Comparison of ENCODE assay signal across 1 cellular context in the genomic region with DNA sequence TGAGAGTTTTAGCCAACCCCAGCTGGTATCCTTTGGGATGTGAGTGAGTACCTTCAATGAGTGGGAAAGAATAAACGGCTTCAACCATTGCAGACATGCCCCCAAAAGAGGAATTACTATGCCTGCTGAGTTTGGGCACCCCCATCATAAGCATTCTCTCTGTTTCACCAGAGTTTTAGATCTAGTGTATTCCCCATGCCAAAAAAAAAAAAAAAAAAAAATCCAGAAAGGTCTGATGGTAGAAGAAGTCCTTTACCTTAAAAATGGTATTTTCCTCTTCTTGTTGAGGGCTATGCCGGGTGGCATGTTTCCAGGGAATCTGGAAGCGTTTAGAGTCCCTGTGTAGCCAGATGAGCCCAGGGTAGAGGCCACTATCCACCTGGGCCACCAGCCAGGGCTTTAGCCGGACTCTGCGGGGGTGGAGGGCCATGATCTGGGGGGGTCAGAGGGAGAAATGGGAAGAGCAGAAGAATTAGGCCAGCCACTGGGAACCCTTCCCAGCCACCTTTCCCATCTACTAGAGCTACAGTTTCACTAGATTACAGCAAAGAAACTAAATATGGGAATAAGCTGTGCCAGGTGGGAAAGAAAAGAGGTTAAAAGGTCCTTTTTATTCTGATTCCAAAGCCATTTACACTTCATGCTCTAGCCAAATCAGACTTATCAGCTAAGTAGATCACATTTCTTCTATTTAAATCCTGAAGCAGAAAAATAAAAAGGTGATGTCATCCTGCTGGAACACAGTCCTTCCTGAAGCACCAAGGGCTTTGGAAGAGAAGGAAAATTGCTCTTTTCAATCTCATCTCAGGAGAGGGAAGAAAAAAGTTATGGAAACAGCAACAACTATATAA.
TF ChIP-seq lines count a peak whose summit lies in the region.

No MANE protein-coding gene starts in this region.

TF ChIP-seq in HEK293, 187 proteins besides CTCF, POLR2A, EP300 and RAD21 (continued from another document):
- TF ChIP-seq, protein P1, sequence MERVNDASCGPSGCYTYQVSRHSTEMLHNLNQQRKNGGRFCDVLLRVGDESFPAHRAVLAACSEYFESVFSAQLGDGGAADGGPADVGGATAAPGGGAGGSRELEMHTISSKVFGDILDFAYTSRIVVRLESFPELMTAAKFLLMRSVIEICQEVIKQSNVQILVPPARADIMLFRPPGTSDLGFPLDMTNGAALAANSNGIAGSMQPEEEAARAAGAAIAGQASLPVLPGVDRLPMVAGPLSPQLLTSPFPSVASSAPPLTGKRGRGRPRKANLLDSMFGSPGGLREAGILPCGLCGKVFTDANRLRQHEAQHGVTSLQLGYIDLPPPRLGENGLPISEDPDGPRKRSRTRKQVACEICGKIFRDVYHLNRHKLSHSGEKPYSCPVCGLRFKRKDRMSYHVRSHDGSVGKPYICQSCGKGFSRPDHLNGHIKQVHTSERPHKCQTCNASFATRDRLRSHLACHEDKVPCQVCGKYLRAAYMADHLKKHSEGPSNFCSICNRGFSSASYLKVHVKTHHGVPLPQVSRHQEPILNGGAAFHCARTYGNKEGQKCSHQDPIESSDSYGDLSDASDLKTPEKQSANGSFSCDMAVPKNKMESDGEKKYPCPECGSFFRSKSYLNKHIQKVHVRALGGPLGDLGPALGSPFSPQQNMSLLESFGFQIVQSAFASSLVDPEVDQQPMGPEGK (tag by site-specific recombination; IDR thresholded peaks at IDR 0.05): 0 out of 2 replicates have a peak, but pooled peaks have one; percentile 41
- TF ChIP-seq, protein P2, sequence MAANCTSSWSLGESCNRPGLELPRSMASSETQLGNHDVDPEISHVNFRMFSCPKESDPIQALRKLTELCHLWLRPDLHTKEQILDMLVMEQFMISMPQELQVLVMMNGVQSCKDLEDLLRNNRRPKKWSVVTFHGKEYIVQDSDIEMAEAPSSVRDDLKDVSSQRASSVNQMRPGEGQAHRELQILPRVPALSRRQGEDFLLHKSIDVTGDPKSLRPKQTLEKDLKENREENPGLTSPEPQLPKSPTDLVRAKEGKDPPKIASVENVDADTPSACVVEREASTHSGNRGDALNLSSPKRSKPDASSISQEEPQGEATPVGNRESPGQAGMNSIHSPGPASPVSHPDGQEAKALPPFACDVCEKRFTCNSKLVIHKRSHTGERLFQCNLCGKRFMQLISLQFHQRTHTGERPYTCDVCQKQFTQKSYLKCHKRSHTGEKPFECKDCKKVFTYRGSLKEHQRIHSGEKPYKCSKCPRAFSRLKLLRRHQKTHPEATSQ (tag by site-specific recombination; IDR thresholded peaks at IDR 0.05): no peak
- 0 out of 2 replicates have a peak, but pooled peaks have one; percentile 20 for TF ChIP-seq PRDM1 (tag by site-specific recombination; IDR thresholded peaks at IDR 0.05)
- TF ChIP-seq ZSCAN4 (tag by site-specific recombination; IDR thresholded peaks at IDR 0.05): no peak
- no peak for TF ChIP-seq ZNF692 (tag by site-specific recombination; IDR thresholded peaks at IDR 0.05)
- TF ChIP-seq ZNF366 (tag by site-specific recombination; conservative IDR thresholded peaks at IDR 0.05): peak; percentile 64
- TF ChIP-seq ZNF660 (tag by site-specific recombination; IDR thresholded peaks at IDR 0.05): peak; percentile 36; the same call in 1 of the 2 replicates
- TF ChIP-seq, protein P3, sequence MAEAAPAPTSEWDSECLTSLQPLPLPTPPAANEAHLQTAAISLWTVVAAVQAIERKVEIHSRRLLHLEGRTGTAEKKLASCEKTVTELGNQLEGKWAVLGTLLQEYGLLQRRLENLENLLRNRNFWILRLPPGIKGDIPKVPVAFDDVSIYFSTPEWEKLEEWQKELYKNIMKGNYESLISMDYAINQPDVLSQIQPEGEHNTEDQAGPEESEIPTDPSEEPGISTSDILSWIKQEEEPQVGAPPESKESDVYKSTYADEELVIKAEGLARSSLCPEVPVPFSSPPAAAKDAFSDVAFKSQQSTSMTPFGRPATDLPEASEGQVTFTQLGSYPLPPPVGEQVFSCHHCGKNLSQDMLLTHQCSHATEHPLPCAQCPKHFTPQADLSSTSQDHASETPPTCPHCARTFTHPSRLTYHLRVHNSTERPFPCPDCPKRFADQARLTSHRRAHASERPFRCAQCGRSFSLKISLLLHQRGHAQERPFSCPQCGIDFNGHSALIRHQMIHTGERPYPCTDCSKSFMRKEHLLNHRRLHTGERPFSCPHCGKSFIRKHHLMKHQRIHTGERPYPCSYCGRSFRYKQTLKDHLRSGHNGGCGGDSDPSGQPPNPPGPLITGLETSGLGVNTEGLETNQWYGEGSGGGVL (tag by site-specific recombination; IDR thresholded peaks at IDR 0.05): peak; percentile 36; the same call in 1 of the 2 replicates
- peak; percentile 52; the same call in 1 of the 2 replicates for TF ChIP-seq ZNF600 (tag by site-specific recombination; IDR thresholded peaks at IDR 0.05)
- no peak for TF ChIP-seq AEBP2 (tag by site-specific recombination; IDR thresholded peaks at IDR 0.05; ENCODE audit: borderline replicate concordance)
- no peak for TF ChIP-seq OSR2 (tag by site-specific recombination; IDR thresholded peaks at IDR 0.05)
- no peak for TF ChIP-seq ZNF311 (tag by site-specific recombination; IDR thresholded peaks at IDR 0.05; ENCODE audit: borderline replicate concordance)
- TF ChIP-seq GLIS1 (tag by site-specific recombination; IDR thresholded peaks at IDR 0.05): peak; percentile 30; the same call in 1 of the 2 replicates
- TF ChIP-seq FEZF1 (tag by site-specific recombination; IDR thresholded peaks at IDR 0.05): peak; percentile 47; the same call in 1 of the 2 replicates
- peak; percentile 59; the same call in 1 of the 2 replicates for TF ChIP-seq ZNF843 (tag by site-specific recombination; IDR thresholded peaks at IDR 0.05)
- TF ChIP-seq ZBTB49 (tag by site-specific recombination; IDR thresholded peaks at IDR 0.05; ENCODE audit: low read depth): no peak
